ENCODE assay signal across 8 cellular contexts in genomic region chrX:48938721-48939416, GRCh38. TPM values are rescaled to one million over a fixed set of nuclear protein-coding genes. Genes with fewer than 3 reads are reported as not detected.
DNase-seq lines count a peak whose midpoint lies in the region; ATAC-seq lines count a peak whose summit lies in the region.

No MANE protein-coding gene starts in this region.

- peaks cover 0 to 2% (median 0%) of the 10 kb centered on the region in 7 donors for H3K9me3 Mint-ChIP-seq in naive B cell

- H3K27ac Mint-ChIP-seq in naive B cell = peak overlapping the region; percentile 97 to 100 (median 100)

- peak overlapping the region; percentile 74 to 96 (median 83) for H3K4me3 Mint-ChIP-seq in naive B cell

- H3K27me3 Mint-ChIP-seq in naive B cell = no peaks in the 10 kb centered on the region

- peaks cover 6 to 10% of the 10 kb centered on the region in 2 donors for H3K36me3 Mint-ChIP-seq in naive B cell

- peak; percentile 38 for DNase-seq in activated CD4-positive, alpha-beta T cell treated with anti-CD3 and anti-CD28 coated beads for 1 hour
- DNase-seq in naive B cell (peak; percentile 90), NCI-H1048 (lab: John Stamatoyannopoulos, UW) (no peak), caudate nucleus (lab: John Stamatoyannopoulos, UW) (no peak), NCI-H1417 (lab: John Stamatoyannopoulos, UW) (no peak), globus pallidus (ENCODE audit: low spot score) (no peak)

- H3K27ac ChIP-seq in caudate nucleus (ENCODE audit: low read depth, low read length) = no peak overlapping the region

- peaks cover 75 to 95% (median 81%) of the 10 kb centered on the region in 3 donors for H3K4me1 Mint-ChIP-seq in naive B cell

- ATAC-seq in GM18519 (IDR thresholded peaks at IDR 0.05; ENCODE audit: low FRiP score, unreplicated experiment) = peak; percentile 45
- ATAC-seq in HG02884 (IDR thresholded peaks at IDR 0.05; ENCODE audit: unreplicated experiment) = peak; percentile 39
- peak; percentile 46 to 50 for ATAC-seq in naive B cell (ENCODE audit: low read depth in 2 of 2)

RNA-seq across cellular contexts. Expression of gene OTUD5, which starts 18.5 kb away (rescaled TPM):
- polyA plus RNA-seq in naive B cell (ENCODE audit: low read depth in 6 of 6) = 10 to 100 TPM; 27.6 to 53.2 (median 39.1) TPM

RNA-seq across cellular contexts. Expression of gene PIM2, which starts 20.0 kb away (rescaled TPM):
- 100 to 1,000 TPM; 202 to 489 (median 254) TPM for polyA plus RNA-seq in naive B cell (ENCODE audit: low read depth in 6 of 6)

RNA-seq across cellular contexts. Expression of gene SLC35A2, which starts 27.4 kb away (rescaled TPM):
- 10 to 100 TPM in 3 of 6 donors, 1 to 10 TPM in 3; 8.5 to 11.6 (median 10.0) TPM for polyA plus RNA-seq in naive B cell (ENCODE audit: low read depth in 6 of 6)

RNA-seq across cellular contexts. Expression of gene KCND1, which starts 32.8 kb away (rescaled TPM):
- polyA plus RNA-seq in naive B cell (ENCODE audit: low read depth in 6 of 6) = 1 to 10 TPM in 1 of 6 donors, under 1 TPM in 2, not detected in 3; 0.12 to 2.0 (median 0.18) TPM

RNA-seq across cellular contexts. Expression of gene PQBP1, which starts 41.1 kb away (rescaled TPM):
- polyA plus RNA-seq in naive B cell (ENCODE audit: low read depth in 6 of 6) = 100 to 1,000 TPM in 1 of 6 donors, 10 to 100 TPM in 5; 56.8 to 101 (median 83.6) TPM

Comparison
In these comparisons a context has a peak if more than half of its experiments do, and no peak if none do; other contexts are left out.
1. DNase-seq: peak in activated CD4-positive, alpha-beta T cell treated with anti-CD3 and anti-CD28 coated beads for 1 hour (single experiment) and naive B cell (single experiment); none in NCI-H1048 (single experiment), caudate nucleus (0 of 61), NCI-H1417 (0 of 3) and globus pallidus (single experiment).
2. Peak in every context shown above with its lines, with median percentiles within 50 percentile points of each other: ATAC-seq.